Comparison of ENCODE assay signal across 8 cellular contexts in the genomic region with DNA sequence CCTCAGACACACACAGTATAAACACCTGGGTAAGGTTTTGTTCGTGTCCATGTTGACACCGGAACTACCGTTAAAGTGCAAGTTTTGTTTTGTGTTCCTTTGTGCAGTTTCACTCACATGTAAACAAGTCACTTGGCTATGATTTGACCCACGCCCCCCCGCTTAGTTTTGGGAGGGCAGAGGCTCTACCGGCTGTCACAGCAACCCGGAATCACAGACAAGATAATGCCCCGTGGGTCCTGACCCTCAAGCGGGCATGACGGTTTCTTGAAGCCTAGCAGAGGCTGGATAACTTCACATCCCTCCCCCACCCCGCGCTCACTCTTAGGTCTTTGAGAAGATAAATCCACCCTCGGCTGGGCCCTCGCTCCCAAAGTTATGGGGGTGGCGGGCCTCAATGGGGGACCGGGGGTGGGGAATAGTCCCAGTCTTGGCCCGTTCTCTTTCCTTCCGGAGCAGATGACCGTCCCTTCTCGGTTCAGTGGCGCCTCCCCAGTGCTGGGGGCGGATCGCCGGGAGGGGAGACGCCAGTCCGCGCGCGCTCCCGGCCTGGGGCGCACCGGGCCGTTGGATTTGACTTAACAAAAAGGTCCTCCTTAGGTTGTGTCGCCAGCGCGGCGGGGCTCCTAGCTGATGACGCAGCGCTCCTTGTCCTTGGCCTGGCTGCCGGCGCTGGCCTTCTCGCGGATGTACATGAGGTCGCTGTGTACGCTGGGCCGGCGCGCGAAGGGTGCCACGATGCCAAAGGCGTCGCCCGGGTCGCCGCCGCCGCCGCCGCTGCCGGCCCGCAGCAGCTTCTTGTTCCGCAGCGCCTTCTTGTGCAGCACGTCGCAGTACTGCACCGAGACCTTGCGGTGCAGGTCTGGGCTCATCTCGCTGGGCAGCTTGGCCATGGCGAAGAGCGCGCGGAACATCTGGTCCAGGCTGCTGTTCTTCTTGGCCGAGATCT. TPM values are rescaled to one million over a fixed set of nuclear protein-coding genes. Genes with fewer than 3 reads are reported as not detected.
DNase-seq lines count a peak whose midpoint lies in the region; ATAC-seq, FAIRE-seq and TF ChIP-seq lines count a peak whose summit lies in the region.

No MANE protein-coding gene starts in this region.

- 13% methylated on average over 21 of the region's 73 CpGs; no CpG with 5 or more reads in 1 of the 2 experiments for WGBS in IMR-90 (ENCODE audit: extremely low coverage in 2 of 2, insufficient read length in 1 of 2), 2 experiments

- H2BK120ac ChIP-seq in IMR-90 (ENCODE audit: low read depth, low read length): no peak overlapping the region

- no peak overlapping the region for H2BK15ac ChIP-seq in IMR-90 (ENCODE audit: low read depth, low read length)

- in situ Hi-C loops in IMR-90 (cut with MboI; ENCODE audit: low sequenced_read_pairs) (loop anchor here (5.0 kb wide), 2 partner anchors 137 to 148 kb away; no protein-coding TSS in a partner anchor), astrocyte of the spinal cord (cut with HindIII; ENCODE audit: low sequenced_read_pairs) (no loop called here)

- peak overlapping the region; percentile 68 for H3K4me2 ChIP-seq in IMR-90 (ENCODE audit: low read depth, low read length)

- DNase-seq in AG08395 (ENCODE audit: low spot score) (peak; percentile 24), IMR-90 (peak; percentile 37), astrocyte of the spinal cord (ENCODE audit: low read depth, low spot score) (peak; percentile 37), skeletal muscle cell (ENCODE audit: low read depth) (no peak), germinal center (ENCODE audit: low spot score) (no peak), RCC 7860 (ENCODE audit: low spot score) (no peak), SJCRH30 (no peak)

- H4K20me1 ChIP-seq in IMR-90 (ENCODE audit: insufficient read depth, low read length): peaks cover 7% of the 10 kb centered on the region

- dilution Hi-C loops in IMR-90 (cut with HindIII; ENCODE audit: low sequenced_read_pairs, unreplicated experiment): no loop called here

- H3K36me3 ChIP-seq in IMR-90 (ENCODE audit: control insufficient read depth, insufficient read depth, low read length): peaks cover 18% of the 10 kb centered on the region
- peaks cover 48% of the 10 kb centered on the region for H3K36me3 ChIP-seq in SJCRH30

- H3K27me3 ChIP-seq in IMR-90 (ENCODE audit: control insufficient read depth, insufficient read depth, low read length): peaks cover 2% of the 10 kb centered on the region; the same call in 1 of the 2 replicates
- no peaks in the 10 kb centered on the region for H3K27me3 ChIP-seq in SJCRH30

- no peak overlapping the region for H3K9ac ChIP-seq in IMR-90 (ENCODE audit: low read depth, low read length)

- H2BK20ac ChIP-seq in IMR-90 (ENCODE audit: low read depth, low read length): no peak overlapping the region

- TF ChIP-seq CTCF in IMR-90 (conservative IDR thresholded peaks at IDR 0.05; ENCODE audit: low read depth, low read length) (peak; percentile 4; the same call in 1 of the 2 replicates), astrocyte of the spinal cord (IDR thresholded peaks at IDR 0.05; ENCODE audit: low read depth, low read length) (no peak)

- H3K4ac ChIP-seq in IMR-90 (ENCODE audit: low read depth, low read length): peak overlapping the region; percentile 9

- no peak for TF ChIP-seq RAD21 in IMR-90 (IDR thresholded peaks at IDR 0.05; ENCODE audit: low read length)

- no peak for ATAC-seq in IMR-90 (ENCODE audit: low read depth)

- H4K5ac ChIP-seq in IMR-90 (ENCODE audit: low read depth, low read length): no peak overlapping the region

- H3K79me1 ChIP-seq in IMR-90 (ENCODE audit: low read depth in 1 of 2, low read length in 2 of 2): peaks cover 8 to 14% of the 10 kb centered on the region in 2 experiments; a peak in 3 of 4 replicates

- peak overlapping the region; percentile 90 for H3K23ac ChIP-seq in IMR-90 (ENCODE audit: low read depth, low read length)

- H3K18ac ChIP-seq in IMR-90 (ENCODE audit: low read depth, low read length): no peak overlapping the region

- no TSS peak for BruUV-seq in IMR-90 (replicated peaks; lab: Mats Ljungman, UMichigan)

- no peak overlapping the region; the same call in 1 of the 2 replicates for H3K4me3 ChIP-seq in IMR-90 (ENCODE audit: insufficient read depth, low read depth, low read length)
- peak overlapping the region; percentile 29 for H3K4me3 ChIP-seq in astrocyte of the spinal cord (ENCODE audit: low read depth, low read length)
- H3K4me3 ChIP-seq in iPS-11a (ENCODE audit: low read depth, low read length): peak overlapping the region; percentile 31
- H3K4me3 ChIP-seq in skeletal muscle cell (ENCODE audit: low read depth, low read length): peak overlapping the region; percentile 60
- no peak overlapping the region for H3K4me3 ChIP-seq in SJCRH30

- peak overlapping the region; percentile 86 for H2AFZ ChIP-seq in IMR-90 (replicated peaks; ENCODE audit: low read length, poor library complexity)

- H3K27ac ChIP-seq in IMR-90 (ENCODE audit: insufficient read depth, low read length) (no peak overlapping the region), SJCRH30 (no peak overlapping the region)

- POLR2A ChIA-PET in IMR-90 (lab: Charles Lee; ENCODE audit: unreplicated experiment): no interaction called here

- intact Hi-C loops in IMR-90 (cut with micrococcal nuclease): loop anchor here (5.0 kb wide), 1 partner anchor 118 kb away; no protein-coding TSS in a partner anchor

- no peak for FAIRE-seq in RCC 7860 (lab: Jason Lieb, UNC)

- CTCF ChIA-PET in IMR-90 (lab: Yijun Ruan, JAX): interaction anchor here (0.9 kb wide), 1 partner anchor 147 kb away, joined by 4 read pairs; no protein-coding TSS in a partner anchor

- peaks cover 7% of the 10 kb centered on the region; the same call in 1 of the 2 replicates for H3K4me1 ChIP-seq in IMR-90 (ENCODE audit: control insufficient read depth, insufficient read depth, low read length)
- H3K4me1 ChIP-seq in SJCRH30: no peaks in the 10 kb centered on the region

- H3K9me3 ChIP-seq in IMR-90 (ENCODE audit: control insufficient read depth, insufficient read depth, low read length) (no peaks in the 10 kb centered on the region; the same call in 1 of the 2 replicates), SJCRH30 (replicated peaks) (peaks cover 3% of the 10 kb centered on the region; the same call in 1 of the 2 replicates)

- H2AK9ac ChIP-seq in IMR-90 (replicated peaks; ENCODE audit: low read depth, low read length, poor library complexity): peak overlapping the region; percentile 92

- H3K9me1 ChIP-seq in IMR-90 (ENCODE audit: insufficient read depth, low read length): no peaks in the 10 kb centered on the region

- H3K14ac ChIP-seq in IMR-90 (replicated peaks; ENCODE audit: low read depth, low read length): peak overlapping the region; percentile 48; the same call in 1 of the 2 replicates

- H2AK5ac ChIP-seq in IMR-90 (ENCODE audit: low read depth, low read length): no peak overlapping the region

- no peak overlapping the region for H3K56ac ChIP-seq in IMR-90 (ENCODE audit: extremely low read depth, insufficient read depth, low read length)

- peak overlapping the region; percentile 51 to 64; a peak in 2 of 4 replicates for H4K8ac ChIP-seq in IMR-90 (ENCODE audit: low read depth in 2 of 2, low read length in 2 of 2)

- TF ChIP-seq POLR2A in IMR-90 (IDR thresholded peaks at IDR 0.05; ENCODE audit: low read depth, low read length): no peak

- H4K91ac ChIP-seq in IMR-90 (ENCODE audit: insufficient read depth, low read depth, low read length): no peak overlapping the region

- H2BK5ac ChIP-seq in IMR-90 (ENCODE audit: low read depth, low read length, poor library complexity, severe bottlenecking): no peak overlapping the region

TF ChIP-seq in IMR-90, 13 proteins besides CTCF, POLR2A, EP300 and RAD21:
- TF ChIP-seq BHLHE40 (IDR thresholded peaks at IDR 0.05; ENCODE audit: low read depth, low read length): no peak
- TF ChIP-seq, protein P1, sequence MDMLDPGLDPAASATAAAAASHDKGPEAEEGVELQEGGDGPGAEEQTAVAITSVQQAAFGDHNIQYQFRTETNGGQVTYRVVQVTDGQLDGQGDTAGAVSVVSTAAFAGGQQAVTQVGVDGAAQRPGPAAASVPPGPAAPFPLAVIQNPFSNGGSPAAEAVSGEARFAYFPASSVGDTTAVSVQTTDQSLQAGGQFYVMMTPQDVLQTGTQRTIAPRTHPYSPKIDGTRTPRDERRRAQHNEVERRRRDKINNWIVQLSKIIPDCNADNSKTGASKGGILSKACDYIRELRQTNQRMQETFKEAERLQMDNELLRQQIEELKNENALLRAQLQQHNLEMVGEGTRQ (IDR thresholded peaks at IDR 0.05; ENCODE audit: low read depth, low read length): 0 out of 2 replicates have a peak, but pooled peaks have one; percentile 1
TF ChIP-seq in IMR-90: peak in this region for 1.

RNA-seq across cellular contexts. Expression of gene RASD1, which starts 1.4 kb away (rescaled TPM):
- total RNA-seq in IMR-90 (2012; rRNA removed): 0.54 and 1.1 TPM in 2 replicates
- 1.4 and 1.8 TPM in 2 replicates for polyA plus RNA-seq in IMR-90 (2012; rRNA removed)
- 1.2 and 5.9 TPM in 2 replicates for polyA plus RNA-seq in IMR-90 (2012; cell fraction: cytosol; rRNA removed)
- 8.4 and 9.1 TPM in 2 replicates for polyA plus RNA-seq in IMR-90 (2012; cell fraction: nucleus; rRNA removed; ENCODE audit: low replicate concordance)
- total RNA-seq in SJCRH30 (2014; rRNA removed; shearing (Covaris generic)): not detected in 2 replicates

RNA-seq across cellular contexts. Expression of gene MED9, which starts 18.0 kb away (rescaled TPM):
- 6.1 and 8.9 TPM in 2 replicates for total RNA-seq in IMR-90 (2012; rRNA removed)
- polyA plus RNA-seq in IMR-90 (2012; rRNA removed): 9.1 and 10.1 TPM in 2 replicates
- 3.3 and 9.5 TPM in 2 replicates for polyA plus RNA-seq in IMR-90 (2012; cell fraction: cytosol; rRNA removed)
- polyA plus RNA-seq in IMR-90 (2012; cell fraction: nucleus; rRNA removed; ENCODE audit: low replicate concordance): 12.6 and 13.5 TPM in 2 replicates
- 84.4 and 88.9 TPM in 2 replicates for total RNA-seq in SJCRH30 (2014; rRNA removed; shearing (Covaris generic))

Comparison
In these comparisons a context has a peak if more than half of its experiments do, and no peak if none do; other contexts are left out.
1. DNase-seq: peak in AG08395 (single experiment), IMR-90 (single experiment) and astrocyte of the spinal cord (single experiment); none in skeletal muscle cell (single experiment), germinal center (single experiment), RCC 7860 (single experiment) and SJCRH30 (0 of 2).
2. H3K4me3 ChIP-seq: peak in astrocyte of the spinal cord (single experiment), iPS-11a (single experiment) and skeletal muscle cell (single experiment); none in IMR-90 (single experiment) and SJCRH30 (single experiment).